25 cellular contexts compared by ENCODE assay signal in genomic region chr4:136651932-136652331, GRCh38.
"Had no signal": no experiment of that assay in that cellular context is flagged by ENCODE, and none has a peak within 500 bp of the region (broad histone marks: within the 10 kb centered on the region; RNA-seq: fewer than 3 reads in every experiment).

No MANE protein-coding gene starts in this region.

- ATAC-seq: activated T-cell treated with anti-CD3 and anti-CD28 coated beads, Interleukin-2, amount 50 U/mL, for 4 hours; heart right ventricle; left lung; stimulated activated memory B cell treated with anti-CD40 and anti-IgM and Interleukin-4, amounts not matched to agents 10 μg/mL and 1 μg/mL and 100 μg/mL, for 72 hours; T-helper 17 cell had no signal

- H3K9me3 ChIP-seq: esophagus squamous epithelium, heart right ventricle, left lung, sigmoid colon, stomach, suprapubic skin, tibial nerve had no signal

- H3K9me3 Mint-ChIP-seq: activated T-cell treated with anti-CD3 and anti-CD28 coated beads, Interleukin-2, amount 50 U/mL, for 4 hours; neural progenitor cell had no signal

- H3K4me1 Mint-ChIP-seq: activated naive CD8-positive, alpha-beta T cell treated with anti-CD3 and anti-CD28 coated beads for 36 hours; naive B cell; neural progenitor cell; stimulated activated memory B cell treated with anti-CD40 and anti-IgM and Interleukin-4, amounts not matched to agents 10 μg/mL and 1 μg/mL and 100 μg/mL, for 72 hours; T-helper 17 cell had no signal

- DNase-seq: activated CD4-positive, alpha-beta T cell treated with anti-CD3 and anti-CD28 coated beads for 4 hours; activated CD4-positive, alpha-beta T cell treated with anti-CD3 and anti-CD28 coated beads, Interleukin-2, amount 50 U/mL, for 48 hours; activated CD4-positive, CD25-positive, alpha-beta regulatory T cell; activated CD8-positive, alpha-beta memory T cell treated with anti-CD3 and anti-CD28 coated beads, Interleukin-2, amount 50 U/mL, for 48 hours; activated naive CD4-positive, alpha-beta T cell; activated naive CD8-positive, alpha-beta T cell treated with anti-CD3 and anti-CD28 coated beads for 36 hours; activated T-cell treated with anti-CD3 and anti-CD28 coated beads, Interleukin-2, amount 50 U/mL, for 4 hours; amniotic stem cell; dorsolateral prefrontal cortex; esophagus squamous epithelium; heart right ventricle; left lung; naive B cell; sigmoid colon; stimulated activated CD4-positive, alpha-beta T cell treated with anti-CD3 and anti-CD28 coated beads, Interleukin-15, amount 100 ng/mL, for 24 hours; stomach; T-helper 17 cell had no signal

- H3K36me3 ChIP-seq: cardiac muscle cell, esophagus squamous epithelium, heart right ventricle, left lung, neural progenitor cell, sigmoid colon, stomach, suprapubic skin, tibial nerve had no signal

- H3K27me3 Mint-ChIP-seq: activated naive CD8-positive, alpha-beta T cell treated with anti-CD3 and anti-CD28 coated beads for 36 hours; naive B cell; stimulated activated memory B cell treated with anti-CD40 and anti-IgM and Interleukin-4, amounts not matched to agents 10 μg/mL and 1 μg/mL and 100 μg/mL, for 72 hours; T-helper 17 cell had no signal

- H3K27ac ChIP-seq: cardiac muscle cell, dorsolateral prefrontal cortex, esophagus squamous epithelium, heart right ventricle, left lung, neural progenitor cell, sigmoid colon, stomach, suprapubic skin, tibial nerve had no signal

- H3K4me3 Mint-ChIP-seq: activated naive CD8-positive, alpha-beta T cell treated with anti-CD3 and anti-CD28 coated beads for 36 hours; activated T-cell treated with anti-CD3 and anti-CD28 coated beads, Interleukin-2, amount 50 U/mL, for 4 hours; naive B cell; neural progenitor cell; stimulated activated memory B cell treated with anti-CD40 and anti-IgM and Interleukin-4, amounts not matched to agents 10 μg/mL and 1 μg/mL and 100 μg/mL, for 72 hours; T-helper 17 cell had no signal

- H3K4me3 ChIP-seq: cardiac muscle cell, dorsolateral prefrontal cortex, esophagus squamous epithelium, heart right ventricle, left lung, lung, neural progenitor cell, sigmoid colon, smooth muscle cell, stomach, suprapubic skin, tibial nerve had no signal

- H3K9ac ChIP-seq: neural progenitor cell had no signal

- H3K27ac Mint-ChIP-seq: activated naive CD8-positive, alpha-beta T cell treated with anti-CD3 and anti-CD28 coated beads for 36 hours; activated T-helper 2 cell treated with anti-CD3 and anti-CD28 coated beads, Interferon-gamma antibody, Interleukin-2, Interleukin-4, amounts not matched to agents 10 μg/mL and 5 μg/mL and 100 μg/mL, durations not matched to agents 14 hours and 24 hours and 36 hours; naive B cell; neural progenitor cell; stimulated activated memory B cell treated with anti-CD40 and anti-IgM and Interleukin-4, amounts not matched to agents 10 μg/mL and 1 μg/mL and 100 μg/mL, for 72 hours; T-helper 17 cell had no signal

- H3K36me3 Mint-ChIP-seq: activated naive CD8-positive, alpha-beta T cell treated with anti-CD3 and anti-CD28 coated beads for 36 hours; naive B cell; neural progenitor cell; stimulated activated memory B cell treated with anti-CD40 and anti-IgM and Interleukin-4, amounts not matched to agents 10 μg/mL and 1 μg/mL and 100 μg/mL, for 72 hours had no signal
